In the genomic region with DNA sequence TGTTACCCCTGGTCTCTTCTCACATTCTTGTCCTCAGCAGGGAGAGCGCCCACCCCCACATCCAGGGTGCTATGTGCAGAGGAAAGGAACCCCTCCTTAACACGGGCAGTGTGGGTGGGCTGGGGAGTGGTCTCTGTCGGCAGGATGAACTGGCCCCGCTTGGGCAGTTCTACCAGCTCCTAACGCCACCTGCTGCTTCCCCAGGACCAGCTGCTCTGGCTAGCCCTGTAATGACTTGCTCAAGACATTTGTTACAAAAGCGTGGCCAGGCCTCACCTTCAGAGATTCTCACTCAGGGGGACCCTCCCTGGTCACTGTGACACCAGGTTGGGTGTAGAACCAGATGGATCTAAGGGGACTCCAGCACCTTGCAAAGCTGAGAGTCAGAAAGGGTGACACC, we compare ENCODE assay signal across 1 cellular context.
TF ChIP-seq lines count a peak whose summit lies in the region.

No MANE protein-coding gene starts in this region.

TF ChIP-seq in K562, 482 proteins besides CTCF, POLR2A, EP300 and RAD21 (continued from another document):
- TF ChIP-seq HMG20A (CRISPR knock-in tag; conservative IDR thresholded peaks at IDR 0.05) (no peak), ZNF583 (CRISPR knock-in tag; IDR thresholded peaks at IDR 0.05) (no peak), MYC (IDR thresholded peaks at IDR 0.05; ENCODE audit: low read depth, low read length) (no peak), MYC (CRISPR knock-in tag; IDR thresholded peaks at IDR 0.05; ENCODE audit: borderline replicate concordance, low read depth) (no peak), ZNF347 (CRISPR knock-in tag; IDR thresholded peaks at IDR 0.05; ENCODE audit: low read depth) (no peak), WHSC1 (IDR thresholded peaks at IDR 0.05; ENCODE audit: low read length) (no peak), KLF1 (tag; IDR thresholded peaks at IDR 0.05) (no peak), CAMTA2 (CRISPR knock-in tag; conservative IDR thresholded peaks at IDR 0.05) (no peak), ZSCAN29 (IDR thresholded peaks at IDR 0.05) (no peak), POLR3G (IDR thresholded peaks at IDR 0.05; ENCODE audit: extremely low read depth, insufficient read length, insufficient replicate concordance) (no peak)
- TF ChIP-seq, protein P1, sequence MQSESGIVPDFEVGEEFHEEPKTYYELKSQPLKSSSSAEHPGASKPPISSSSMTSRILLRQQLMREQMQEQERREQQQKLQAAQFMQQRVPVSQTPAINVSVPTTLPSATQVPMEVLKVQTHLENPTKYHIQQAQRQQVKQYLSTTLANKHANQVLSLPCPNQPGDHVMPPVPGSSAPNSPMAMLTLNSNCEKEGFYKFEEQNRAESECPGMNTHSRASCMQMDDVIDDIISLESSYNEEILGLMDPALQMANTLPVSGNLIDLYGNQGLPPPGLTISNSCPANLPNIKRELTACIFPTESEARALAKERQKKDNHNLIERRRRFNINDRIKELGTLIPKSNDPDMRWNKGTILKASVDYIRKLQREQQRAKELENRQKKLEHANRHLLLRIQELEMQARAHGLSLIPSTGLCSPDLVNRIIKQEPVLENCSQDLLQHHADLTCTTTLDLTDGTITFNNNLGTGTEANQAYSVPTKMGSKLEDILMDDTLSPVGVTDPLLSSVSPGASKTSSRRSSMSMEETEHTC (IDR thresholded peaks at IDR 0.05) = no peak
- TF ChIP-seq, protein P2, sequence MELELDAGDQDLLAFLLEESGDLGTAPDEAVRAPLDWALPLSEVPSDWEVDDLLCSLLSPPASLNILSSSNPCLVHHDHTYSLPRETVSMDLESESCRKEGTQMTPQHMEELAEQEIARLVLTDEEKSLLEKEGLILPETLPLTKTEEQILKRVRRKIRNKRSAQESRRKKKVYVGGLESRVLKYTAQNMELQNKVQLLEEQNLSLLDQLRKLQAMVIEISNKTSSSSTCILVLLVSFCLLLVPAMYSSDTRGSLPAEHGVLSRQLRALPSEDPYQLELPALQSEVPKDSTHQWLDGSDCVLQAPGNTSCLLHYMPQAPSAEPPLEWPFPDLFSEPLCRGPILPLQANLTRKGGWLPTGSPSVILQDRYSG (tag; conservative IDR thresholded peaks at IDR 0.05; ENCODE audit: low read depth) = no peak
- TF ChIP-seq, protein P3, sequence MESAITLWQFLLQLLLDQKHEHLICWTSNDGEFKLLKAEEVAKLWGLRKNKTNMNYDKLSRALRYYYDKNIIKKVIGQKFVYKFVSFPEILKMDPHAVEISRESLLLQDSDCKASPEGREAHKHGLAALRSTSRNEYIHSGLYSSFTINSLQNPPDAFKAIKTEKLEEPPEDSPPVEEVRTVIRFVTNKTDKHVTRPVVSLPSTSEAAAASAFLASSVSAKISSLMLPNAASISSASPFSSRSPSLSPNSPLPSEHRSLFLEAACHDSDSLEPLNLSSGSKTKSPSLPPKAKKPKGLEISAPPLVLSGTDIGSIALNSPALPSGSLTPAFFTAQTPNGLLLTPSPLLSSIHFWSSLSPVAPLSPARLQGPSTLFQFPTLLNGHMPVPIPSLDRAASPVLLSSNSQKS (CRISPR knock-in tag; IDR thresholded peaks at IDR 0.05) = no peak
- TF ChIP-seq, protein P4, sequence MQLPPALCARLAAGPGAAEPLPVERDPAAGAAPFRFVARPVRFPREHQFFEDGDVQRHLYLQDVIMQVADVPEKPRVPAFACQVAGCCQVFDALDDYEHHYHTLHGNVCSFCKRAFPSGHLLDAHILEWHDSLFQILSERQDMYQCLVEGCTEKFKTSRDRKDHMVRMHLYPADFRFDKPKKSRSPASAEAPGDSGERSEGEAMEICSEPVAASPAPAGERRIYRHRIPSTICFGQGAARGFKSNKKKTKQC (CRISPR knock-in tag; IDR thresholded peaks at IDR 0.05) = no peak
